In the genomic region with DNA sequence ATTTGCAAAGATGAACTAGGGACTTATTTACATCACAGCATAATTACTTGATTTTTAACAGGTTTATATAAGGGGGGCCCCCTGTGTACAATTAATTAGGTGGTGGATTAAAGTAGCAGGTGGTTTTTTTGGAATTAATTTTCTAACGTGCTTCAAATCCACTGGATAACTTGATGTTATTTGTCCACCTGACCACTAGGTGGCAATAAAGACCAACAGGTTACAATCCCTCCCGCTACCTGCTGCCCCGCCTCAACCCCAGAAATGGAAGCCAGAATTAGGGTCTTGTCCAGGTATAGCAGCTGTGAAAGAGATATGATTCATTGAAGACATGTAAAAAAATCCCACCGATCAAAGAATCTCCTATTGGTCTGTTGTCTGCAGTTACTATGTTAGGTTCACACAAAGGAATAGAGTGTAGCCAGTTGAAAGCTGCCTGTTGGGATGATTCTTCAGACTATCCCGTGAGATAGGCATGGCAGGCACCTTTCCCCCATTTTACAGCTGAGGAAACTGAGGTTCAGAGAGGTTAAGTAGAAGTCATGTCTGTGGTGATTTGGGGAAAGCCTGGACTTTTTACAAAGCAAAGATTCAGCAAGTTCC, we compare ENCODE assay signal across 8 cellular contexts. TPM values are rescaled to one million over a fixed set of nuclear protein-coding genes. Genes with fewer than 3 reads are reported as not detected.
DNase-seq lines count a peak whose midpoint lies in the region; ATAC-seq and TF ChIP-seq lines count a peak whose summit lies in the region.

No MANE protein-coding gene starts in this region.

- intact Hi-C loops in activated T-helper 1 cell treated with anti-CD3 and anti-CD28 coated beads, Interleukin-12 subunit alpha, Interleukin-12 subunit beta, Interleukin-2, Interleukin-4 antibody, amounts not matched to agents 30 ng/mL and 10 ng/mL and 1 ng/mL, durations not matched to agents 14 hours and 24 hours and 36 hours (cut with micrococcal nuclease), result loop anchor here (1.0 kb wide), 1 partner anchor 414 kb away; no protein-coding TSS in a partner anchor

- no peak overlapping the region for H3K27ac Mint-ChIP-seq in activated T-helper 1 cell treated with anti-CD3 and anti-CD28 coated beads, Interleukin-12 subunit alpha, Interleukin-12 subunit beta, Interleukin-2, Interleukin-4 antibody, amounts not matched to agents 30 ng/mL and 10 ng/mL and 1 ng/mL, durations not matched to agents 14 hours and 24 hours and 36 hours

- H3K9me3 ChIP-seq in right atrium auricular region, result no peaks in the 10 kb centered on the region

- peak; percentile 28 to 78 for TF ChIP-seq CTCF in right atrium auricular region (IDR thresholded peaks at IDR 0.05)

- no peaks in the 10 kb centered on the region for H3K4me1 ChIP-seq in right atrium auricular region

- H3K4me1 Mint-ChIP-seq in activated T-helper 1 cell treated with anti-CD3 and anti-CD28 coated beads, Interleukin-12 subunit alpha, Interleukin-12 subunit beta, Interleukin-2, Interleukin-4 antibody, amounts not matched to agents 30 ng/mL and 10 ng/mL and 1 ng/mL, durations not matched to agents 14 hours and 24 hours and 36 hours (ENCODE audit: low read depth), result peaks cover 19% of the 10 kb centered on the region

- H3K36me3 Mint-ChIP-seq in activated T-helper 1 cell treated with anti-CD3 and anti-CD28 coated beads, Interleukin-12 subunit alpha, Interleukin-12 subunit beta, Interleukin-2, Interleukin-4 antibody, amounts not matched to agents 30 ng/mL and 10 ng/mL and 1 ng/mL, durations not matched to agents 14 hours and 24 hours and 36 hours (ENCODE audit: low read depth), result no peaks in the 10 kb centered on the region

- H3K4me3 ChIP-seq in right atrium auricular region, result no peak overlapping the region

- no peaks in the 10 kb centered on the region for H3K9me3 Mint-ChIP-seq in activated T-helper 1 cell treated with anti-CD3 and anti-CD28 coated beads, Interleukin-12 subunit alpha, Interleukin-12 subunit beta, Interleukin-2, Interleukin-4 antibody, amounts not matched to agents 30 ng/mL and 10 ng/mL and 1 ng/mL, durations not matched to agents 14 hours and 24 hours and 36 hours

- no peak overlapping the region for H3K27ac ChIP-seq in right atrium auricular region

- ATAC-seq in GM18502 (IDR thresholded peaks at IDR 0.05; ENCODE audit: poor library complexity, unreplicated experiment) (peak; percentile 54), HG03139 (IDR thresholded peaks at IDR 0.05; ENCODE audit: unreplicated experiment) (peak; percentile 53)

- H3K27me3 ChIP-seq in right atrium auricular region, result no peaks in the 10 kb centered on the region

- H3K27me3 Mint-ChIP-seq in activated T-helper 1 cell treated with anti-CD3 and anti-CD28 coated beads, Interleukin-12 subunit alpha, Interleukin-12 subunit beta, Interleukin-2, Interleukin-4 antibody, amounts not matched to agents 30 ng/mL and 10 ng/mL and 1 ng/mL, durations not matched to agents 14 hours and 24 hours and 36 hours (ENCODE audit: insufficient read depth), result peaks cover 2% of the 10 kb centered on the region

- no peaks in the 10 kb centered on the region for H3K36me3 ChIP-seq in right atrium auricular region

- DNase-seq in CD1c-positive myeloid dendritic cell (ENCODE audit: extremely low spot score), result peak; percentile 19
- peak; percentile 9 to 37 for DNase-seq in NCI-H446 (lab: John Stamatoyannopoulos, UW)
- DNase-seq in activated T-helper 1 cell treated with anti-CD3 and anti-CD28 coated beads, Interleukin-12 subunit alpha, Interleukin-12 subunit beta, Interleukin-2, Interleukin-4 antibody, amounts not matched to agents 30 ng/mL and 10 ng/mL and 1 ng/mL, durations not matched to agents 14 hours and 24 hours and 36 hours (ENCODE audit: low spot score), result peak; percentile 9
- no peak for DNase-seq in right atrium auricular region (ENCODE audit: low spot score)
- DNase-seq in stimulated activated CD4-positive, alpha-beta T cell treated with anti-CD3 and anti-CD28 coated beads, Interleukin-4, amount 100 ng/mL, for 24 hours, result peak; percentile 33
- no peak for DNase-seq in putamen (ENCODE audit: low spot score)

- no peak overlapping the region for H3K4me3 Mint-ChIP-seq in activated T-helper 1 cell treated with anti-CD3 and anti-CD28 coated beads, Interleukin-12 subunit alpha, Interleukin-12 subunit beta, Interleukin-2, Interleukin-4 antibody, amounts not matched to agents 30 ng/mL and 10 ng/mL and 1 ng/mL, durations not matched to agents 14 hours and 24 hours and 36 hours

RNA-seq across cellular contexts. Expression of a gene that starts 44.0 kb away (rescaled TPM):
- total RNA-seq in activated T-helper 1 cell treated with anti-CD3 and anti-CD28 coated beads, Interleukin-12 subunit alpha, Interleukin-12 subunit beta, Interleukin-2, Interleukin-4 antibody, amounts not matched to agents 30 ng/mL and 10 ng/mL and 1 ng/mL, durations not matched to agents 14 hours and 24 hours and 36 hours, result 21.2 and 26.0 TPM in 2 replicates
- 10 to 100 TPM; 43.9 to 45.6 TPM for total RNA-seq in right atrium auricular region

Comparison
In these comparisons a context has a peak if more than half of its experiments do, and no peak if none do; other contexts are left out.
1. DNase-seq: peak in CD1c-positive myeloid dendritic cell (single experiment), NCI-H446 (2 of 2), activated T-helper 1 cell treated with anti-CD3 and anti-CD28 coated beads, Interleukin-12 subunit alpha, Interleukin-12 subunit beta, Interleukin-2, Interleukin-4 antibody, amounts not matched to agents 30 ng/mL and 10 ng/mL and 1 ng/mL, durations not matched to agents 14 hours and 24 hours and 36 hours (single experiment) and stimulated activated CD4-positive, alpha-beta T cell treated with anti-CD3 and anti-CD28 coated beads, Interleukin-4, amount 100 ng/mL, for 24 hours (single experiment); none in right atrium auricular region (single experiment) and putamen (single experiment).